22 cellular contexts compared by ENCODE assay signal in the genomic region with DNA sequence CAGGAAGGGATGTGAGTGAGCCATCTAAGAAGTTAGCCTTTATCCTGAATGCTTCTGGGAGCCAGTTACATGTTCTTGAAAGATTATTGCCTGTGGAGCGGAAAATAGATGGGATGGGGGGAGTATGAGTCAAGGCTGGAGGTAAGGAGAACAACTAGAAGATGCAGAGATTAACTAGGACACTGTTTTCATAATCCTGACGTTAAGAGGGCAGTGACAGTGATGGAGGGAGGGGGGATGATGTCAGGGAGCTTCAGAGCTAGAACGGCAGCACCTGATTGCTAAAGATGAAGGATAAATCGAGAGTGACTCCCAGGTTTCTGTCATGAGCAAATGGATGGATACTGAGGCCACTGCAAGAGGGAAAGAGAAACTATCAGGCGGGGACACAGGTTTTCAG. TPM values are rescaled to one million over a fixed set of nuclear protein-coding genes. Genes with fewer than 3 reads are reported as not detected.
DNase-seq lines count a peak whose midpoint lies in the region; TF ChIP-seq lines count a peak whose summit lies in the region.
"Had no signal": no experiment of that assay in that cellular context is flagged by ENCODE, and none has a peak within 500 bp of the region (broad histone marks: within the 10 kb centered on the region; RNA-seq: fewer than 3 reads in every experiment).

No MANE protein-coding gene starts in this region.

- no peaks in the 10 kb centered on the region for H3K27me3 Mint-ChIP-seq in activated naive CD8-positive, alpha-beta T cell

- H3K36me3 ChIP-seq in KOPT-K1 (ENCODE audit: insufficient read depth, low read length) (no peaks in the 10 kb centered on the region), spleen (no peaks in the 10 kb centered on the region), suprapubic skin (no peaks in the 10 kb centered on the region)
- H3K36me3 ChIP-seq: stomach had no signal

- TF ChIP-seq POLR2A in spleen (IDR thresholded peaks at IDR 0.05) (no peak), suprapubic skin (IDR thresholded peaks at IDR 0.05) (no peak)

- H3K27me3 ChIP-seq in spleen (replicated peaks in 1 of 7): no peaks in the 10 kb centered on the region
- H3K27me3 ChIP-seq in suprapubic skin: no peaks in the 10 kb centered on the region
- H3K27me3 ChIP-seq: stomach had no signal

- no peak overlapping the region for H3K4me3 Mint-ChIP-seq in activated naive CD8-positive, alpha-beta T cell

- H3K27ac Mint-ChIP-seq in activated naive CD8-positive, alpha-beta T cell: peak overlapping the region; percentile 8

- no peak for TF ChIP-seq EP300 in suprapubic skin (IDR thresholded peaks at IDR 0.05)

- no peak for TF ChIP-seq CTCF in spleen (IDR thresholded peaks at IDR 0.05 in 8 of 11, conservative IDR thresholded peaks at IDR 0.05 in 3 of 11)
- TF ChIP-seq CTCF in suprapubic skin (IDR thresholded peaks at IDR 0.05): no peak

- peaks cover 29 to 92% (median 72%) of the 10 kb centered on the region in 6 donors for H3K4me1 ChIP-seq in spleen
- peaks cover 13% of the 10 kb centered on the region for H3K4me1 ChIP-seq in suprapubic skin
- H3K4me1 ChIP-seq: Caco-2 had no signal

- H3K4me1 Mint-ChIP-seq in activated naive CD8-positive, alpha-beta T cell (ENCODE audit: low read depth): peaks cover 73% of the 10 kb centered on the region

- no peaks in the 10 kb centered on the region for H3K36me3 Mint-ChIP-seq in activated naive CD8-positive, alpha-beta T cell

- WGBS in spleen, 5 donors: 57 to 75% (median 72%) methylated on average over 5 of the region's 5 CpGs
- 66% methylated on average over 5 of the region's 5 CpGs for WGBS in suprapubic skin

- intact Hi-C loops in spleen (cut with DNase I; ENCODE audit: low total_unique reads): no loop called here

- peak overlapping the region; percentile 72 for H3K27ac ChIP-seq in KOPT-K1 (ENCODE audit: low read depth, low read length, poor library complexity, severe bottlenecking)
- H3K27ac ChIP-seq in spleen: peak overlapping the region in 5 of 8 donors; percentile 39 to 92 (median 87)
- no peak overlapping the region for H3K27ac ChIP-seq in suprapubic skin
- H3K27ac ChIP-seq: coronary artery, PC-9 had no signal

- peak; percentile 15 for DNase-seq in activated CD8-positive, alpha-beta memory T cell treated with anti-CD3 and anti-CD28 coated beads, Interleukin-2, amount 50 U/mL, for 48 hours
- DNase-seq in activated CD8-positive, alpha-beta memory T cell treated with anti-CD3 and anti-CD28 coated beads for 24 hours: no peak
- DNase-seq in spleen (no peak), HuH-7 (ENCODE audit: low spot score) (no peak), RKO (ENCODE audit: low spot score) (no peak), suprapubic skin (ENCODE audit: low spot score in 2 of 2) (no peak)
- DNase-seq: activated gamma-delta T cell treated with Interleukin-2 at 50 U/mL for 16 hours, Caco-2, foreskin melanocyte, left cardiac atrium, mucosa of descending colon, NCI-H1048, NCI-H524, nucleus accumbens, PC-9, SK-N-SH, stomach had no signal

- peaks cover 10% of the 10 kb centered on the region for H3K9me3 ChIP-seq in KOPT-K1 (ENCODE audit: insufficient read depth, low read length, poor library complexity, severe bottlenecking)
- peaks cover 0 to 3% (median 0%) of the 10 kb centered on the region in 8 donors for H3K9me3 ChIP-seq in spleen
- H3K9me3 ChIP-seq in suprapubic skin: no peaks in the 10 kb centered on the region

- H3K4me3 ChIP-seq in spleen (no peak overlapping the region), suprapubic skin (no peak overlapping the region)
- H3K4me3 ChIP-seq: coronary artery, mucosa of descending colon, PC-9, stomach had no signal

- no peaks in the 10 kb centered on the region for H3K9me3 Mint-ChIP-seq in activated naive CD8-positive, alpha-beta T cell (ENCODE audit: low read depth)

RNA-seq across cellular contexts. Expression of a gene that starts 10.0 kb away (rescaled TPM):
- total RNA-seq in spleen: 100 to 1,000 TPM in 5 of 7 donors, 10 to 100 TPM in 2; 91.9 to 144 (median 124) TPM
- polyA plus RNA-seq in spleen: 100 to 1,000 TPM in 1 of 3 donors, 10 to 100 TPM in 2; 58.9 to 103 (median 87.2) TPM
- 1 to 10 TPM in 3 of 4 donors, under 1 TPM in 1; 0.34 to 3.5 (median 2.0) TPM for total RNA-seq in suprapubic skin
- total RNA-seq: Caco-2, HepG2, PC-9 had no signal
- polyA plus RNA-seq: AG04450, HepG2 had no signal

Comparison
In these comparisons a context has a peak if more than half of its experiments do, and no peak if none do; other contexts are left out.
1. RNA of a gene that starts 10.0 kb away (total RNA-seq): 91.9 to 144 TPM in spleen; 0.34 to 3.5 TPM in suprapubic skin; every median in the first group is over 10 times any median in the second.